ENCODE assay signal across 13 cellular contexts in the genomic region with DNA sequence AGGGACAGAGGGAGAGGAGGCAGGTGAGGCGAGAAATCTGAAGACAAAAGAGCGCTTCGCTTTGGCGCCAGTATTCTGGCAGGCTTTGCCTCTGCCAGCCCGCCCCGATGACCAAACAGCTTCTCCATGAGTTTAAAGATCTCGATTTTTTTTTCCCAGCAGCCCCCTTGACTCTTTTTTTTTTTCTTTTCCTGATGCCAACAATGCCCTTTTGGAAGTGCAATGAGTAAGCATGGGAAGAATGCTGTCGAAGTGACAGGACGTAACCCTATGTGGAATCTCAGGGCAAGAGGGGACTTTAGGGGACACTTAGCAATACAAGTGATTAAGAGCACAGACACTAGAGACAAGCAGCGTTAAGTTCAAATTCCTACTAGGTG.
DNase-seq lines count a peak whose midpoint lies in the region; ATAC-seq, FAIRE-seq and TF ChIP-seq lines count a peak whose summit lies in the region.
"Had no signal": no experiment of that assay in that cellular context is flagged by ENCODE, and none has a peak within 500 bp of the region (broad histone marks: within the 10 kb centered on the region; RNA-seq: fewer than 3 reads in every experiment).

No MANE protein-coding gene starts in this region.

- ATAC-seq in RWPE2 (ENCODE audit: low read depth) (0 out of 3 replicates have a peak, but pooled peaks have one; percentile 17), pancreas (no peak), left lobe of liver (no peak)
- ATAC-seq: HCT116 had no signal

- H3K27me3 ChIP-seq in RWPE2 (ENCODE audit: insufficient read depth, poor library complexity, severe bottlenecking) (peaks cover 58% of the 10 kb centered on the region), right atrium auricular region (no peaks in the 10 kb centered on the region), pancreas (no peaks in the 10 kb centered on the region), ascending aorta (no peaks in the 10 kb centered on the region)

- DNase-seq in HT1080 (ENCODE audit: low read depth): peak; percentile 29
- no peak for DNase-seq in RWPE2 (ENCODE audit: low spot score)
- no peak for DNase-seq in right atrium auricular region (ENCODE audit: low spot score)
- DNase-seq in pancreas: no peak
- DNase-seq in LoVo (ENCODE audit: low spot score): no peak
- DNase-seq in germinal center (ENCODE audit: low spot score): no peak
- no peak for DNase-seq in ascending aorta (ENCODE audit: low spot score in 2 of 2)
- DNase-seq in left lobe of liver (ENCODE audit: low spot score): no peak
- DNase-seq: CD4-positive, alpha-beta memory T cell; RPMI8226; stimulated activated CD4-positive, alpha-beta T cell treated with anti-CD3 and anti-CD28 coated beads, Interleukin-4, amount 100 ng/mL, for 1 hour had no signal

- H3K4me3 ChIP-seq in RWPE2 (ENCODE audit: severe bottlenecking) (no peak overlapping the region), right atrium auricular region (peak overlapping the region; percentile 10 to 53), pancreas (peak overlapping the region; percentile 42 to 83 (median 63)), ascending aorta (peak overlapping the region in 1 of 2 donors; percentile 55)

- H3K9me3 ChIP-seq in RWPE2 (ENCODE audit: severe bottlenecking) (no peaks in the 10 kb centered on the region), right atrium auricular region (peaks cover 0 to 5% of the 10 kb centered on the region in 2 donors), pancreas (no peaks in the 10 kb centered on the region), ascending aorta (no peaks in the 10 kb centered on the region)

- H3K4me1 ChIP-seq in RWPE2 (ENCODE audit: insufficient read depth, poor library complexity, severe bottlenecking): no peaks in the 10 kb centered on the region
- H3K4me1 ChIP-seq in right atrium auricular region: peaks cover 0 to 31% of the 10 kb centered on the region in 2 donors
- peaks cover 0 to 3% (median 0%) of the 10 kb centered on the region in 3 donors for H3K4me1 ChIP-seq in pancreas
- peaks cover 0 to 6% of the 10 kb centered on the region in 2 donors for H3K4me1 ChIP-seq in ascending aorta

- intact Hi-C loops in pancreas (cut with DNase I): no loop called here
- intact Hi-C loops in ascending aorta (cut with DNase I): no loop called here

- TF ChIP-seq CTCF in RWPE2 (IDR thresholded peaks at IDR 0.05; ENCODE audit: poor library complexity, severe bottlenecking): no peak
- no peak for TF ChIP-seq CTCF in right atrium auricular region (IDR thresholded peaks at IDR 0.05)
- no peak for TF ChIP-seq CTCF in pancreas (IDR thresholded peaks at IDR 0.05)
- TF ChIP-seq CTCF in ascending aorta (IDR thresholded peaks at IDR 0.05): no peak

- H3K36me3 ChIP-seq in RWPE2 (ENCODE audit: low read depth) (no peaks in the 10 kb centered on the region), right atrium auricular region (no peaks in the 10 kb centered on the region), pancreas (no peaks in the 10 kb centered on the region), ascending aorta (no peaks in the 10 kb centered on the region)

- H3K27ac ChIP-seq in RWPE2 (ENCODE audit: poor library complexity, severe bottlenecking) (no peak overlapping the region), right atrium auricular region (peak overlapping the region; percentile 57 to 82), pancreas (peak overlapping the region in 3 of 4 donors; percentile 83 to 85 (median 85)), ascending aorta (no peak overlapping the region)
- H3K27ac ChIP-seq: epithelial cell of prostate had no signal

- WGBS in pancreas, 2 donors: 3 to 4% methylated on average over 10 of the region's 10 CpGs

- FAIRE-seq in pancreas (lab: Jason Lieb, UNC): no peak

Comparison
In these comparisons a context has a peak if more than half of its experiments do, and no peak if none do; other contexts are left out.
1. H3K27ac ChIP-seq: peak in right atrium auricular region (2 of 2) and pancreas (3 of 4); none in RWPE2 (single experiment) and ascending aorta (0 of 2).